18 cellular contexts compared by ENCODE assay signal in genomic region chr14:103028161-103028767, GRCh38. TPM values are rescaled to one million over a fixed set of nuclear protein-coding genes. Genes with fewer than 3 reads are reported as not detected.
DNase-seq lines count a peak whose midpoint lies in the region; ATAC-seq, FAIRE-seq and TF ChIP-seq lines count a peak whose summit lies in the region.
"Had no signal": no experiment of that assay in that cellular context is flagged by ENCODE, and none has a peak within 500 bp of the region (broad histone marks: within the 10 kb centered on the region; RNA-seq: fewer than 3 reads in every experiment).

No MANE protein-coding gene starts in this region.

- H3K36me3 ChIP-seq in ascending aorta (no peaks in the 10 kb centered on the region), left lung (no peaks in the 10 kb centered on the region)
- H3K36me3 ChIP-seq: prostate gland, tibial nerve had no signal

- H3K27me3 ChIP-seq in ascending aorta: no peaks in the 10 kb centered on the region
- no peaks in the 10 kb centered on the region for H3K27me3 ChIP-seq in left lung
- H3K27me3 ChIP-seq: tibial nerve had no signal

- H3K4me3 ChIP-seq in ascending aorta: no peak overlapping the region
- H3K4me3 ChIP-seq in left lung: no peak overlapping the region
- H3K4me3 ChIP-seq: lung, prostate gland, tibial nerve had no signal

- H3K9me3 ChIP-seq in ascending aorta (no peaks in the 10 kb centered on the region), left lung (no peaks in the 10 kb centered on the region)
- H3K9me3 ChIP-seq: prostate gland had no signal

- H3K27ac ChIP-seq in ascending aorta: peak overlapping the region; percentile 52 to 58
- no peak overlapping the region for H3K27ac ChIP-seq in left lung
- H3K27ac ChIP-seq: prostate gland, tibial nerve had no signal

- DNase-seq in NCI-H748 (lab: John Stamatoyannopoulos, UW; ENCODE audit: unreplicated experiment): peak; percentile 50
- no peak for DNase-seq in NCI-H748 treated with DMSO at 0.1 percent for 48 hours (lab: John Stamatoyannopoulos, UW)
- DNase-seq in ascending aorta (ENCODE audit: low spot score in 2 of 2): peak in 1 of 2 donors; percentile 62
- DNase-seq in left lung: no peak
- no peak for DNase-seq in HUDEP-2 (lab: John Stamatoyannopoulos, UW; ENCODE audit: unreplicated experiment in 76 of 76)
- DNase-seq in activated CD4-positive, alpha-beta T cell treated with anti-CD3 and anti-CD28 coated beads for 4 hours: no peak
- DNase-seq in GM19239 (ENCODE audit: insufficient read length, low spot score): no peak
- DNase-seq in GM19238 (ENCODE audit: insufficient read length, low spot score): no peak
- DNase-seq: activated CD8-positive, alpha-beta memory T cell treated with anti-CD3 and anti-CD28 coated beads, Interleukin-2, amount 50 U/mL, for 48 hours; activated naive CD4-positive, alpha-beta T cell treated with anti-CD3 and anti-CD28 coated beads for 36 hours; erythroblast; H9; NCI-H1105 treated with DMSO at 0.1 percent for 48 hours had no signal

- TF ChIP-seq CTCF in ascending aorta (IDR thresholded peaks at IDR 0.05) (no peak), left lung (IDR thresholded peaks at IDR 0.05) (no peak)

- ATAC-seq in left lung: peak; percentile 13

- H3K4me1 ChIP-seq in ascending aorta: peaks cover 2 to 20% of the 10 kb centered on the region in 2 donors
- peaks cover 0 to 21% of the 10 kb centered on the region in 2 donors for H3K4me1 ChIP-seq in left lung

- intact Hi-C loops in ascending aorta (cut with DNase I): no loop called here
- intact Hi-C loops in left lung (cut with DNase I): no loop called here

- no peak for FAIRE-seq in GM19239 (lab: Jason Lieb, UNC)

RNA-seq across cellular contexts. Expression of gene CDC42BPB, which starts 29.1 kb away (rescaled TPM):
- total RNA-seq in ascending aorta (96.5 TPM), left lung (10 to 100 TPM; 79.8 to 79.9 TPM)

RNA-seq across cellular contexts. Expression of gene LBHD2, which starts 55.7 kb away (rescaled TPM):
- not detected for total RNA-seq in ascending aorta
- not detected for total RNA-seq in left lung
- total RNA-seq: A172; activated naive CD4-positive, alpha-beta T cell treated with anti-CD3 and anti-CD28 coated beads for 36 hours; dermis microvascular lymphatic vessel endothelial cell; H9; lung; tibial nerve had no signal

Comparison
In these comparisons a context has a peak if more than half of its experiments do, and no peak if none do; other contexts are left out.
1. H3K27ac ChIP-seq: peak in ascending aorta (2 of 2); none in left lung (0 of 2).